Comparison of ENCODE assay signal across 26 cellular contexts in the genomic region with DNA sequence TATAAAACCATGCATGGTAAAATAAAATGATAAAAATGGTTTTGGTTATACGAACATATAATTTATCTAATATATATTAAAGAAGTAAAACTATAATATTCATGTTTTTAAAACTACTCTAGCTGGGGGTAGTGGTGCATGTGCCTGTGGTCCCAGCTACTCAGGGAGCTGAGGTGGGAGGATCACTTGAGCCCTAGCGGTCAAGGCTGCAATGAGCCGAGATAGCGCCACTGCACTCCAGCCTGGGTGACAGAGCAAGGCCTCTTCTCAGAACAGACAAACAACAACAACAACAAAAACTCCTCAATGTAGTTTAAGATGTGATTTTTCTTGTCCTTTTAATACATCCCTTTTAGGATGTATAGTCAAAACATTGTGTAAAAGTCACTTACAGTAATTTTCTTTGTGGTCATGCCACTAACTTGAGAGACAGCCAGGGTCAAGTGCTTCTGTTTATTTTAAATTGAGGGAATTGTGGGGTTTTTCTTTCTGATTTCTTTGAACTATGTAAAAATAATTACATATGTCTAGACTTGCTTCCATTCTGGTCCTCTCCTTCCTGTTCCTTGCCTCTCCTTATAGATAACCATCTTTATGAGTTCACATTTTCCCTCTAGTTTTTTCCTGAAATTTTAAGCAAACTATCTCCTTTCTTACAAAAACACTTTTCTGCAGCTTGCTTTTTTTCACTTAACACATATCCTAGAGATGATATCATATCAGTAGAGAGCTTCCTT. TPM values are rescaled to one million over a fixed set of nuclear protein-coding genes. Genes with fewer than 3 reads are reported as not detected.
DNase-seq lines count a peak whose midpoint lies in the region; ATAC-seq, FAIRE-seq and TF ChIP-seq lines count a peak whose summit lies in the region.
"Had no signal": no experiment of that assay in that cellular context is flagged by ENCODE, and none has a peak within 500 bp of the region (broad histone marks: within the 10 kb centered on the region; RNA-seq: fewer than 3 reads in every experiment).

No MANE protein-coding gene starts in this region.

- H3K23ac ChIP-seq in H1 (ENCODE audit: insufficient read length) (no peak overlapping the region), trophoblast cell (ENCODE audit: low read length) (no peak overlapping the region)

- no peak overlapping the region for H3K14ac ChIP-seq in H1 (ENCODE audit: insufficient read length)
- no peak overlapping the region for H3K14ac ChIP-seq in trophoblast cell (ENCODE audit: low read length)

- H2BK20ac ChIP-seq in H1 (ENCODE audit: low read length) = no peak overlapping the region

- no peak overlapping the region for H3K4me3 Mint-ChIP-seq in WTC11
- H3K4me3 Mint-ChIP-seq: IgD-negative memory B cell, T-cell had no signal

- H3K79me2 ChIP-seq in H1 (ENCODE audit: control insufficient read depth in 1 of 2, insufficient read depth in 2 of 2, low read length in 2 of 2) (no peaks in the 10 kb centered on the region), trophoblast cell (ENCODE audit: control insufficient read depth, insufficient read depth, low read length, poor library complexity) (no peaks in the 10 kb centered on the region)

- no peak for FAIRE-seq in H1 (lab: Jason Lieb, UNC)
- FAIRE-seq: GM19239 had no signal

- no peaks in the 10 kb centered on the region for H3K23me2 ChIP-seq in H1 (ENCODE audit: low read depth, low read length)

- H2AK5ac ChIP-seq in H1 (ENCODE audit: low read depth, low read length) (no peak overlapping the region), trophoblast cell (ENCODE audit: low read length) (no peak overlapping the region)

- H3K4ac ChIP-seq in H1 (replicated peaks; ENCODE audit: insufficient read length, low read depth, low read length) (no peak overlapping the region), trophoblast cell (ENCODE audit: low read depth, low read length) (no peak overlapping the region)

- 0 out of 2 replicates have a peak, but pooled peaks cover 2% of the 10 kb centered on the region for H3K4me1 Mint-ChIP-seq in WTC11
- H3K4me1 Mint-ChIP-seq: IgD-negative memory B cell had no signal

- TF ChIP-seq EP300 in H1 (IDR thresholded peaks at IDR 0.05; ENCODE audit: borderline replicate concordance in 1 of 2, low read depth in 2 of 2, low read length in 2 of 2) = no peak

- TF ChIP-seq POLR2A in H1 (IDR thresholded peaks at IDR 0.05; ENCODE audit: control extremely low read depth in 1 of 2, low read depth in 2 of 2, low read length in 2 of 2) = no peak

- no peak overlapping the region for H2BK120ac ChIP-seq in H1 (replicated peaks; ENCODE audit: low read depth, low read length)
- no peak overlapping the region for H2BK120ac ChIP-seq in trophoblast cell (ENCODE audit: insufficient read depth, low read length, poor library complexity)

- H2BK12ac ChIP-seq in H1 (ENCODE audit: low read depth, low read length) = no peak overlapping the region
- no peak overlapping the region for H2BK12ac ChIP-seq in trophoblast cell (ENCODE audit: low read length)

- H3K18ac ChIP-seq in H1 (ENCODE audit: extremely low read depth, low read length) (no peak overlapping the region), trophoblast cell (ENCODE audit: low read length) (no peak overlapping the region)

- H3K56ac ChIP-seq in H1 (replicated peaks; ENCODE audit: insufficient read length, low read depth, low read length) = no peak overlapping the region

- H3K4me3 ChIP-seq in H1 (ENCODE audit: extremely low read depth in 1 of 4, insufficient read depth in 2 of 4, low read depth in 3 of 4, low read length in 4 of 4) (no peak overlapping the region), trophoblast cell (ENCODE audit: low read depth, low read length) (no peak overlapping the region)
- H3K4me3 ChIP-seq: HAP-1, SJSA1 had no signal

- POLR2A ChIA-PET in WTC11 (lab: Charles Lee) (no interaction called here), H1 (lab: Charles Lee; ENCODE audit: partially characterized antibody) (interaction anchor here (0.7 kb wide), 1 partner anchor 25 kb away, joined by 4 read pairs; no protein-coding TSS in a partner anchor)

- no peak overlapping the region for H3K4me2 ChIP-seq in H1 (ENCODE audit: insufficient read depth in 1 of 2, low read depth in 2 of 2, low read length in 2 of 2)
- no peak overlapping the region for H3K4me2 ChIP-seq in trophoblast cell (ENCODE audit: low read length)

- no peak overlapping the region for H3K27ac Mint-ChIP-seq in WTC11
- H3K27ac Mint-ChIP-seq: IgD-negative memory B cell, T-cell had no signal

- H3K9me3 ChIP-seq in H1 (ENCODE audit: insufficient read depth in 2 of 2, low read depth in 1 of 2, low read length in 1 of 2) (peaks cover 4 to 6% of the 10 kb centered on the region in 2 experiments; a peak in 3 of 4 replicates), trophoblast cell (ENCODE audit: insufficient read depth, low read depth, low read length) (peaks cover 2% of the 10 kb centered on the region)
- H3K9me3 ChIP-seq: HAP-1, SJSA1 had no signal

- TF ChIP-seq CTCF in WTC11 (IDR thresholded peaks at IDR 0.05) (no peak), H1 (IDR thresholded peaks at IDR 0.05; ENCODE audit: control extremely low read depth in 1 of 3, insufficient read depth in 1 of 3, low read depth in 1 of 3, low read length in 3 of 3) (peak in 2 of 3 experiments; percentile 10 to 42; a peak in 3 of 4 replicates)

- H3K79me1 ChIP-seq in H1 (ENCODE audit: low read depth, low read length) (no peaks in the 10 kb centered on the region), trophoblast cell (ENCODE audit: low read length) (no peaks in the 10 kb centered on the region)

- no peaks in the 10 kb centered on the region for H3K36me3 ChIP-seq in H1 (ENCODE audit: control insufficient read depth in 2 of 4, insufficient read depth in 4 of 4, low read length in 3 of 4)
- no peaks in the 10 kb centered on the region for H3K36me3 ChIP-seq in trophoblast cell (ENCODE audit: control insufficient read depth in 1 of 2, insufficient read depth in 2 of 2, low read length in 2 of 2)
- H3K36me3 ChIP-seq: HAP-1, SJSA1 had no signal

- H2BK15ac ChIP-seq in H1 (ENCODE audit: low read length) = no peak overlapping the region

- CTCF ChIA-PET in WTC11 (lab: Charles Lee) = interaction anchor here (0.9 to 3.7 kb wide), 3 partner anchors 8 to 64 kb away, joined by 3 to 10 read pairs (median 4); no protein-coding TSS in a partner anchor
- CTCF ChIA-PET in H1 (lab: Charles Lee; ENCODE audit: partially characterized antibody) = interaction anchor here (0.9 to 1.7 kb wide), 4 partner anchors 40 to 161 kb away, joined by 3 to 4 read pairs (median 4); no protein-coding TSS in a partner anchor

- no peak overlapping the region; the same call in 1 of the 2 replicates for H4K8ac ChIP-seq in H1 (ENCODE audit: extremely low read depth, insufficient read depth, low read length)
- H4K8ac ChIP-seq in trophoblast cell (ENCODE audit: low read depth, low read length) = no peak overlapping the region

- H3K9ac ChIP-seq in H1 (replicated peaks in 1 of 4; ENCODE audit: extremely low read depth in 1 of 4, low read depth in 3 of 4, low read length in 3 of 4) (no peak overlapping the region), trophoblast cell (ENCODE audit: low read length) (no peak overlapping the region)

- no peak overlapping the region for H4K91ac ChIP-seq in H1 (replicated peaks; ENCODE audit: insufficient read length, low read length)
- H4K91ac ChIP-seq in trophoblast cell (ENCODE audit: low read depth, low read length) = no peak overlapping the region

- no peak overlapping the region for H4K5ac ChIP-seq in H1 (ENCODE audit: insufficient read length, low read depth, low read length)

- ATAC-seq in WTC11 = peak; percentile 48; the same call in 1 of the 2 replicates
- ATAC-seq: T-cell had no signal

- WGBS in H1 (ENCODE audit: extremely low coverage in 1 of 2, insufficient coverage in 1 of 2, insufficient read length in 1 of 2, insufficient replicate concordance in 2 of 2, low coverage in 1 of 2, low lambda C conversion rate in 2 of 2, missing lambda C conversion rate in 1 of 2), 2 experiments = 67% methylated on average over 4 of the region's 4 CpGs; no CpG with 5 or more reads in 1 of the 2 experiments
- no CpG with 5 or more reads among the region's 4 CpGs for WGBS in trophoblast cell (ENCODE audit: extremely low coverage, insufficient coverage, insufficient read length)

- H4K12ac ChIP-seq in trophoblast cell (ENCODE audit: low read depth, low read length) = no peak overlapping the region

- H4K20me1 ChIP-seq in H1 (replicated peaks in 1 of 2; ENCODE audit: control insufficient read depth in 1 of 2, insufficient read depth in 2 of 2, low read length in 2 of 2) = no peaks in the 10 kb centered on the region

- peaks cover 33% of the 10 kb centered on the region for H3K9me3 Mint-ChIP-seq in WTC11

- no peak overlapping the region for H2BK5ac ChIP-seq in H1 (ENCODE audit: low read depth, low read length)
- H2BK5ac ChIP-seq in trophoblast cell (ENCODE audit: low read depth, low read length, poor library complexity) = no peak overlapping the region

- no peaks in the 10 kb centered on the region for H3K4me1 ChIP-seq in H1 (replicated peaks in 1 of 4; ENCODE audit: control insufficient read depth in 3 of 4, insufficient read depth in 4 of 4, low read length in 3 of 4)
- H3K4me1 ChIP-seq in trophoblast cell (ENCODE audit: control insufficient read depth in 1 of 2, insufficient read depth in 2 of 2, low read length in 2 of 2) = no peaks in the 10 kb centered on the region
- H3K4me1 ChIP-seq: HAP-1, SJSA1 had no signal

- H2AFZ ChIP-seq in H1 (ENCODE audit: low read length) = no peak overlapping the region
- no peak overlapping the region for H2AFZ ChIP-seq in trophoblast cell (ENCODE audit: insufficient read depth, low read length, poor library complexity)

- no peaks in the 10 kb centered on the region for H3K27me3 ChIP-seq in H1 (replicated peaks in 1 of 4; ENCODE audit: control insufficient read depth in 3 of 4, extremely low read depth in 1 of 4, insufficient read depth in 3 of 4, low read length in 3 of 4)
- no peaks in the 10 kb centered on the region for H3K27me3 ChIP-seq in trophoblast cell (ENCODE audit: insufficient read depth, low read length)
- H3K27me3 ChIP-seq: SJSA1 had no signal

- TF ChIP-seq RAD21 in H1 (IDR thresholded peaks at IDR 0.05 in 1 of 2, conservative IDR thresholded peaks at IDR 0.05 in 1 of 2; ENCODE audit: low read depth in 2 of 2, low read length in 2 of 2) = no peak

- peak; percentile 1 for DNase-seq in NCI-H82 (lab: John Stamatoyannopoulos, UW)
- DNase-seq in NCI-H82 treated with DMSO at 0.1 percent for 48 hours (lab: John Stamatoyannopoulos, UW; ENCODE audit: unreplicated experiment) = no peak
- DNase-seq in WTC11 (ENCODE audit: low spot score) = no peak
- DNase-seq in H1 (ENCODE audit: low read depth in 1 of 2, low spot score in 2 of 2) = no peak
- DNase-seq in stimulated activated CD4-positive, alpha-beta T cell treated with anti-CD3 and anti-CD28 coated beads, Interleukin-2, amount 100 ng/mL, for 48 hours = no peak
- no peak for DNase-seq in LoVo (ENCODE audit: low spot score)
- DNase-seq in trophoblast cell = no peak
- DNase-seq: 8988T, Calu3, DMS79 treated with DMSO at 0.1 percent for 48 hours, Karpas-422, NCI-H1092 treated with DMSO at 0.1 percent for 48 hours, NCI-H1436, NCI-H1930, NCI-H2107, NCI-H446 treated with DMSO at 0.1 percent for 48 hours, NCI-H526, Right ventricle myocardium superior, RPMI8226, T-cell had no signal

- H3K27ac ChIP-seq in H1 (ENCODE audit: low read depth, low read length) (no peak overlapping the region), trophoblast cell (ENCODE audit: low read depth, low read length) (no peak overlapping the region)
- H3K27ac ChIP-seq: SJSA1 had no signal

- H3K36me3 Mint-ChIP-seq in WTC11 = peaks cover 7% of the 10 kb centered on the region
- H3K36me3 Mint-ChIP-seq: IgD-negative memory B cell, T-cell had no signal

- H3K27me3 Mint-ChIP-seq in WTC11 (ENCODE audit: low read depth) = peaks cover 2% of the 10 kb centered on the region; the same call in 1 of the 2 replicates

RNA-seq across cellular contexts. Expression of gene OR2AT4, which starts 9.2 kb away (rescaled TPM):
- 0.02 TPM in 1 of 3 replicates, not detected in the others for total RNA-seq in WTC11 (2021)
- total RNA-seq in H1 (2021; fragmentation: NEBNext Ultra II Directional; extraction: Animal tissue kit (Norgen Biotek cat#: 25700)) = not detected in 2 replicates
- 0.09 TPM in 1 of 2 replicates, not detected in the other for polyA plus RNA-seq in H1 (2011; rRNA removed)
- polyA plus RNA-seq in H1 (2011; cell fraction: cytosol; rRNA removed) = 0.01 TPM
- 0.14 TPM for polyA plus RNA-seq in H1 (2011; cell fraction: nucleus; rRNA removed)
- not detected in 4 replicates for polyA plus RNA-seq in H1 (2012, experiment 1 of 2)
- polyA plus RNA-seq in H1 (2012, experiment 2 of 2) = not detected
- polyA plus RNA-seq in H1 (2013, experiment 1 of 2) = not detected
- not detected for polyA plus RNA-seq in H1 (2013, experiment 2 of 2)
- polyA minus RNA-seq in H1 (2011; rRNA and poly(A)+ RNA removed) = not detected in 2 replicates
- not detected for polyA minus RNA-seq in H1 (2011; cell fraction: cytosol; rRNA and poly(A)+ RNA removed)
- not detected for polyA minus RNA-seq in H1 (2011; cell fraction: nucleus; rRNA and poly(A)+ RNA removed)
- not detected in 2 replicates for polyA plus RNA-seq in trophoblast cell (2013)
- total RNA-seq: Calu3, M059J, Right ventricle myocardium superior, SJSA1, T-cell had no signal
- polyA plus RNA-seq: BJ, IgD-negative memory B cell had no signal
